8 cellular contexts compared by ENCODE assay signal in the genomic region with DNA sequence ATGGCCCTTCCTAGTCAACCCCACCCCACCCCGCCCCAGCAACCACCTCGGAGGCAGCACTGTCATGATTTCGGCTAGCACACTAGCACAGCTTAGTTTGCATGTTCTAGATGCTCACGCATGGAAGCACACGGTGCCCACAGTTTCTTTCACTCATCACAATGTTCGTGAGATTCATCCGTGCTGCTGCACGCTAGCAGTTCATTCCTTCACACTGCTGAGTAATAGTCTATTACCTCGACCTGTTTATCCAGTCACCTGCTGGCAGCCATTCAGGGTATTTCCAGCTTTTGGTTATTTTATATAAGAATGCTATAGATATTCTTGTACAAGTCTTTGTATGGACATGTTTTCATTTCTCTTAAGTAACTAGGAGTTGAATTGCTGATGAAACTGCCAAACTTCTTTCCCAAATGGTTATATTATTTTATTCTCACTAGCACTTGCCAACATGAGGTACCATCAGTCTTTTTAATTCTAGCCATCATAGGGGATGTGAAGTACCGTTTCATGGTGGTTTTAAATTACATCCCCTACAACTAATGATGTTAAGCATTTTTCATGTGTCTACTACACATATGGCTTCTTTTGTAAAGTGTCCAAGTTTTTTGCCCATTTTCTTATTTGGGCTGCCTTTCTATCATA.
DNase-seq lines count a peak whose midpoint lies in the region; ATAC-seq and TF ChIP-seq lines count a peak whose summit lies in the region.

No MANE protein-coding gene starts in this region.

- intact Hi-C loops in left ventricle myocardium superior (cut with micrococcal nuclease) = no loop called here

- peaks cover 40% of the 10 kb centered on the region for H3K4me1 ChIP-seq in OCI-LY1 (ENCODE audit: insufficient read depth, low read length, severe bottlenecking)

- no peaks in the 10 kb centered on the region for H3K27me3 ChIP-seq in OCI-LY1 (ENCODE audit: insufficient read depth, low read length)

- H3K9ac ChIP-seq in OCI-LY1 (ENCODE audit: low read length) = no peak overlapping the region; the same call in 1 of the 2 replicates

- H3K4me3 ChIP-seq in OCI-LY1 (ENCODE audit: low read depth, low read length, poor library complexity, severe bottlenecking) = no peak overlapping the region

- no peaks in the 10 kb centered on the region for H3K36me3 ChIP-seq in OCI-LY1 (ENCODE audit: insufficient read depth, low read length)

- no peaks in the 10 kb centered on the region for H3K9me3 ChIP-seq in OCI-LY1 (ENCODE audit: low read length)

- no peak for TF ChIP-seq CTCF in OCI-LY1 (IDR thresholded peaks at IDR 0.05; ENCODE audit: low read length)

- H2AFZ ChIP-seq in OCI-LY1 (ENCODE audit: low read length) = no peak overlapping the region

- H3F3A ChIP-seq in OCI-LY1 (ENCODE audit: insufficient read depth, low read length) = no peaks in the 10 kb centered on the region

- no peaks in the 10 kb centered on the region for H3K79me2 ChIP-seq in OCI-LY1 (ENCODE audit: insufficient read depth, low read length)

- H3K27ac ChIP-seq in OCI-LY1 (ENCODE audit: low read depth, low read length, poor library complexity, severe bottlenecking) = peak overlapping the region; percentile 67

- no peaks in the 10 kb centered on the region for H3K9me2 ChIP-seq in OCI-LY1 (ENCODE audit: low read depth, low read length)

- peak; percentile 22 for DNase-seq in non-pigmented ciliary epithelial cell (ENCODE audit: low read depth)
- no peak for DNase-seq in NCI-H1105 (lab: John Stamatoyannopoulos, UW)
- no peak for DNase-seq in AG08395 (ENCODE audit: low spot score)
- no peak for DNase-seq in COR-L47 (lab: John Stamatoyannopoulos, UW)
- no peak for DNase-seq in left ventricle myocardium superior

- ATAC-seq in GM19023 (IDR thresholded peaks at IDR 0.05; ENCODE audit: unreplicated experiment) (peak; percentile 61), HG02798 (IDR thresholded peaks at IDR 0.05; ENCODE audit: poor library complexity, unreplicated experiment) (peak; percentile 68), left ventricle myocardium superior (no peak)

- no peaks in the 10 kb centered on the region for H4K20me1 ChIP-seq in OCI-LY1 (ENCODE audit: insufficient read depth, low read length)

- peak overlapping the region; percentile 13; the same call in 1 of the 2 replicates for H3K4me2 ChIP-seq in OCI-LY1 (ENCODE audit: low read length)
